ENCODE assay signal across 1 cellular context in genomic region chr1:6012529-6013318, GRCh38.
TF ChIP-seq lines count a peak whose summit lies in the region.

No MANE protein-coding gene starts in this region.

TF ChIP-seq in HEK293T, 16 proteins besides CTCF, POLR2A, EP300 and RAD21:
- TF ChIP-seq LEF1 (IDR thresholded peaks at IDR 0.05; ENCODE audit: borderline replicate concordance) (no peak), ARNT (IDR thresholded peaks at IDR 0.05) (no peak), PKNOX1 (IDR thresholded peaks at IDR 0.05) (no peak)
